ENCODE assay signal across 23 cellular contexts in genomic region chr7:49497471-49497870, GRCh38.
DNase-seq lines count a peak whose midpoint lies in the region; ATAC-seq and TF ChIP-seq lines count a peak whose summit lies in the region.
"Had no signal": no experiment of that assay in that cellular context is flagged by ENCODE, and none has a peak within 500 bp of the region (broad histone marks: within the 10 kb centered on the region; RNA-seq: fewer than 3 reads in every experiment).

No MANE protein-coding gene starts in this region.

- no TSS peak for BruUV-seq in PC-3 (replicated peaks; lab: Mats Ljungman, UMichigan)

- CTCF ChIA-PET in PC-3 (lab: Charles Lee), result no interaction called here

- H3K4me2 ChIP-seq in PC-3 (ENCODE audit: low read length), result no peak overlapping the region
- H3K4me2 ChIP-seq: A549 had no signal

- H3K9me2 ChIP-seq in PC-3 (replicated peaks; ENCODE audit: low read length), result no peaks in the 10 kb centered on the region

- H4K20me1 ChIP-seq in PC-3 (ENCODE audit: low read length), result no peaks in the 10 kb centered on the region

- H3K9ac ChIP-seq in PC-3 (ENCODE audit: low read length), result no peak overlapping the region

- H3K9me3 ChIP-seq in PC-3 (ENCODE audit: low read length), result no peaks in the 10 kb centered on the region
- H3K9me3 ChIP-seq: A549, BE2C, MG63 had no signal

- TF ChIP-seq CTCF in PC-3 (conservative IDR thresholded peaks at IDR 0.05; ENCODE audit: low read depth, low read length), result no peak

- no peaks in the 10 kb centered on the region for H3F3A ChIP-seq in PC-3 (ENCODE audit: low read length, unreplicated experiment)

- intact Hi-C loops in PC-3 (cut with micrococcal nuclease), result loop anchor here (10.0 kb wide), 1 partner anchor 183 kb away; no protein-coding TSS in a partner anchor

- no peaks in the 10 kb centered on the region for H3K36me3 ChIP-seq in PC-3 (ENCODE audit: low read depth, low read length)
- H3K36me3 ChIP-seq: BE2C, MG63 had no signal

- ATAC-seq in GM19035 (IDR thresholded peaks at IDR 0.05; ENCODE audit: unreplicated experiment) (peak; percentile 56), HG02798 (IDR thresholded peaks at IDR 0.05; ENCODE audit: poor library complexity, unreplicated experiment) (peak; percentile 44), HG03520 (IDR thresholded peaks at IDR 0.05; ENCODE audit: unreplicated experiment) (peak; percentile 46), PC-3 (no peak)
- ATAC-seq: A549, HCT116, Right ventricle myocardium inferior had no signal

- no peak overlapping the region for H3K27ac ChIP-seq in PC-3 (ENCODE audit: low read length)
- H3K27ac ChIP-seq: A549 had no signal

- H2AFZ ChIP-seq in PC-3 (ENCODE audit: low read length), result no peak overlapping the region

- POLR2A ChIA-PET in PC-3 (lab: Charles Lee; ENCODE audit: unreplicated experiment), result no interaction called here

- H3K79me2 ChIP-seq in PC-3 (ENCODE audit: low read length), result no peaks in the 10 kb centered on the region

- H3K4me1 ChIP-seq in PC-3 (ENCODE audit: insufficient read depth, low read length), result no peaks in the 10 kb centered on the region
- H3K4me1 ChIP-seq: A549, BE2C had no signal

- H3K27me3 ChIP-seq in PC-3 (ENCODE audit: low read length), result peaks cover 80% of the 10 kb centered on the region
- H3K27me3 ChIP-seq: BE2C, MG63 had no signal

- peak; percentile 42 for DNase-seq in retina
- DNase-seq in PC-3, result no peak
- no peak for DNase-seq in D341Med (ENCODE audit: low spot score)
- DNase-seq in AG20443 (ENCODE audit: low spot score), result no peak
- DNase-seq: BE2C, DMS 273 treated with DMSO at 0.1 percent for 48 hours, DMS79 treated with DMSO at 0.1 percent for 48 hours, GOT3, MG63, NCI-H1092, NCI-H1436 treated with DMSO at 0.1 percent for 48 hours, NCI-H1930, NCI-H345, NCI-H524, NCI-H82, OCI-M1, T-helper 9 cell had no signal

- no peak overlapping the region for H3K4me3 ChIP-seq in PC-3 (ENCODE audit: low read length)
- H3K4me3 ChIP-seq: A549, MG63 had no signal
